15 cellular contexts compared by ENCODE assay signal in the genomic region with DNA sequence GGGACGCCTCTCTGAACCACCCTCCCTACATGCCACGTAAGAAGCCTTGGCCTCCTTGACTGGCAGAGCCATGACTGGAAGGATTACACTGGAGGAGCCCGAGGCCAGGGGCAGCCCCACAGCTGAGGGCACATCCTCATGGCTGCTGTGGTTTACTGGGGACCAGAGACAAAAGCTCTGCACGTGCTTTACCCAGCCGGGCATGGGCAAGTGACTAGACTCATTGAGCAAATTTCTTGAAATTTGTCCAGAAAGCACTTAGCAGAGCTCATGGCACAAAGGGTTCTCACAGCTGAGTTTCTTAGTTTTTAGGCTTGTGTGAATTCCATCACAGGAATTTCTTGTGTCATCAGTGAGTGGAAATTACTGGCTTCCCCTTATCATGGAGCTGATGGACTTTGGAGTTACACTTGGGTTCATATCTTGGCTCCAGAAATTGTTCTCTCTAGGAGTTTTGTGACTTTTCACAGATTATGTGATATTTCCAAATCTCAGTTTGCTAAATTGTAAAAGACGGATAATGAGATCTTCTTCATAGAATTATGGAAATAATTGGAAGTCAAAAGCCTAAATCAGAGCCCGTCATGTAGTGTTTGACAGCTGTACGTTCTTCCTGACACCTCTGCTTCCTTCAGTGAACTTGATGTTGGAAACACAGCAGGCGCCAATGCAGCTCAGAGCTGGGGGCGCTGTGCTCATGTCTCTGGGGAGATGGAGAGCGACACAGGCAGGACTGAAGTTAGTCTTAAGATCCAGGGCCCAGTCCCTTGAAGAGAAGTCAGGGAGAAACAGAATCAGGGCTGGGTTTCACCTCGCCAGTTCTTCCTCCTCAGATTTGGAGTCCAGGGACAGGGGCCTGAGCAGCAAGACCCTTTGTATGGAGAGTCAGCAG. TPM values are rescaled to one million over a fixed set of nuclear protein-coding genes. Genes with fewer than 3 reads are reported as not detected.
DNase-seq lines count a peak whose midpoint lies in the region; ATAC-seq, FAIRE-seq and TF ChIP-seq lines count a peak whose summit lies in the region.
"Had no signal": no experiment of that assay in that cellular context is flagged by ENCODE, and none has a peak within 500 bp of the region (broad histone marks: within the 10 kb centered on the region; RNA-seq: fewer than 3 reads in every experiment).

No MANE protein-coding gene starts in this region.

- no peak overlapping the region for H3K4me2 ChIP-seq in GM23248 (ENCODE audit: unreplicated experiment)

- no peak overlapping the region for H3K27ac ChIP-seq in GM23248
- no peak overlapping the region for H3K27ac ChIP-seq in right lobe of liver
- H3K27ac ChIP-seq in effector memory CD4-positive, alpha-beta T cell (ENCODE audit: insufficient read depth, low read length, poor library complexity, severe bottlenecking), result no peak overlapping the region
- H3K27ac ChIP-seq: SJSA1 had no signal

- H3K27me3 ChIP-seq in GM23248 (replicated peaks; ENCODE audit: insufficient read depth) (no peaks in the 10 kb centered on the region), bronchial epithelial cell (ENCODE audit: control insufficient read depth, insufficient read depth, low read length) (no peaks in the 10 kb centered on the region), right lobe of liver (no peaks in the 10 kb centered on the region)
- H3K27me3 ChIP-seq in effector memory CD4-positive, alpha-beta T cell (replicated peaks; ENCODE audit: control insufficient read depth, insufficient read depth, low read length, poor library complexity, severe bottlenecking), result no peaks in the 10 kb centered on the region

- ATAC-seq in right lobe of liver, result peak; percentile 43 to 86 (median 64)

- 30 to 39% methylated on average over 12 of the region's 12 CpGs for WGBS in GM23248 (ENCODE audit: low coverage in 1 of 2, low lambda C conversion rate in 2 of 2, missing lambda C conversion rate in 2 of 2), 2 experiments
- 55% methylated on average over 12 of the region's 12 CpGs for WGBS in right lobe of liver (ENCODE audit: insufficient coverage, low coverage, low lambda C conversion rate, missing lambda C conversion rate)

- H3F3A ChIP-seq in GM23248 (ENCODE audit: insufficient read depth), result no peaks in the 10 kb centered on the region

- in situ Hi-C loops in GM23248 (cut with MboI), result no loop called here

- no peaks in the 10 kb centered on the region for H3K9me2 ChIP-seq in GM23248 (ENCODE audit: insufficient read depth)

- H3K9ac ChIP-seq in GM23248, result no peak overlapping the region

- FAIRE-seq in bronchial epithelial cell (lab: Jason Lieb, UNC), result peak; percentile 47

- no peak overlapping the region for H2AFZ ChIP-seq in GM23248

- no peaks in the 10 kb centered on the region for H3K79me2 ChIP-seq in GM23248 (ENCODE audit: insufficient read depth)

- TF ChIP-seq CTCF in bronchial epithelial cell (IDR thresholded peaks at IDR 0.05; ENCODE audit: insufficient read depth, low read length, severe bottlenecking), result no peak
- TF ChIP-seq CTCF in right lobe of liver (IDR thresholded peaks at IDR 0.05), result no peak

- H3K4me3 ChIP-seq in GM23248, result no peak overlapping the region
- no peak overlapping the region for H3K4me3 ChIP-seq in bronchial epithelial cell (ENCODE audit: low read depth, low read length)
- no peak overlapping the region for H3K4me3 ChIP-seq in right lobe of liver
- H3K4me3 ChIP-seq in effector memory CD4-positive, alpha-beta T cell (ENCODE audit: insufficient read depth, low read depth, low read length, poor library complexity, severe bottlenecking), result no peak overlapping the region
- H3K4me3 ChIP-seq: HAP-1, SJSA1 had no signal

- intact Hi-C loops in right lobe of liver (cut with DNase I), result no loop called here

- no peaks in the 10 kb centered on the region for H4K20me1 ChIP-seq in GM23248 (ENCODE audit: insufficient read depth)

- DNase-seq in GM23248 (peak; percentile 28), bronchial epithelial cell (ENCODE audit: low read depth) (no peak), right lobe of liver (no peak), SW480 (ENCODE audit: low spot score) (no peak), germinal center (ENCODE audit: low spot score) (no peak)
- no peak for DNase-seq in effector memory CD4-positive, alpha-beta T cell
- no peak for DNase-seq in activated CD4-positive, alpha-beta T cell treated with anti-CD3 and anti-CD28 coated beads, Interleukin-2, amount 50 U/mL, for 48 hours
- DNase-seq: IMR-90, NCI-H1436 treated with DMSO at 0.1 percent for 48 hours, NCI-H2081, NCI-H345, NCI-H69 had no signal

- H3K36me3 ChIP-seq in GM23248 (ENCODE audit: low read depth) (no peaks in the 10 kb centered on the region), bronchial epithelial cell (ENCODE audit: control insufficient read depth, insufficient read depth, low read length) (no peaks in the 10 kb centered on the region), right lobe of liver (no peaks in the 10 kb centered on the region)
- no peaks in the 10 kb centered on the region for H3K36me3 ChIP-seq in effector memory CD4-positive, alpha-beta T cell (ENCODE audit: control insufficient read depth, insufficient read depth, low read length)
- H3K36me3 ChIP-seq: HAP-1, SJSA1 had no signal

- TF ChIP-seq POLR2A in right lobe of liver (IDR thresholded peaks at IDR 0.05), result no peak

- H3K4me1 ChIP-seq in GM23248 (ENCODE audit: insufficient read depth), result no peaks in the 10 kb centered on the region
- H3K4me1 ChIP-seq in right lobe of liver, result peaks cover 0 to 8% (median 0%) of the 10 kb centered on the region in 4 donors
- no peaks in the 10 kb centered on the region for H3K4me1 ChIP-seq in effector memory CD4-positive, alpha-beta T cell (ENCODE audit: control insufficient read depth, insufficient read depth, low read length, poor library complexity, severe bottlenecking)
- H3K4me1 ChIP-seq: HAP-1, SJSA1 had no signal

- H3K9me3 ChIP-seq in GM23248 (ENCODE audit: low read depth) (no peaks in the 10 kb centered on the region), right lobe of liver (no peaks in the 10 kb centered on the region)
- H3K9me3 ChIP-seq in effector memory CD4-positive, alpha-beta T cell (ENCODE audit: control insufficient read depth, low read length), result no peaks in the 10 kb centered on the region
- H3K9me3 ChIP-seq: HAP-1, SJSA1 had no signal

RNA-seq across cellular contexts. Expression of gene MGAM2, which starts 47.7 kb away (rescaled TPM):
- total RNA-seq in GM23248 (2014; rRNA removed; shearing (Covaris generic)), result not detected in 2 replicates
- polyA plus RNA-seq in GM23248 (2016; fragmentation: Nextera tagmentation; extraction: Ambion mirVana), result not detected in 2 replicates
- under 0.01 TPM in 1 of 2 replicates, not detected in the other for total RNA-seq in bronchial epithelial cell
- 1 to 10 TPM in 1 of 6 experiments, under 1 TPM in 5; 0.09 to 4.4 (median 0.25) TPM for total RNA-seq in right lobe of liver
- total RNA-seq: IMR-90, SJSA1 had no signal
- polyA plus RNA-seq: BJ, IMR-90 had no signal
